9 cellular contexts compared by ENCODE assay signal in genomic region chr17:48604770-48605329, GRCh38.
DNase-seq lines count a peak whose midpoint lies in the region; ATAC-seq, FAIRE-seq and TF ChIP-seq lines count a peak whose summit lies in the region.
"Had no signal": no experiment of that assay in that cellular context is flagged by ENCODE, and none has a peak within 500 bp of the region (broad histone marks: within the 10 kb centered on the region; RNA-seq: fewer than 3 reads in every experiment).

HOXB6 (minus strand) TSS chr17:48604986; CDS start chr17:48598150, 6,836 bp downstream.

- H3K4me1 ChIP-seq in muscle layer of colon (ENCODE audit: insufficient read depth, low read length) = peaks cover 41% of the 10 kb centered on the region

- peak within 1 kb of the TSS; percentile 34 for H3K9ac ChIP-seq in muscle layer of colon (ENCODE audit: low read length)

- H3K4me3 ChIP-seq in muscle layer of colon (ENCODE audit: low read depth in 1 of 2, low read length in 2 of 2) = peak within 1 kb of the TSS; percentile 15 to 69

- H3K27me3 ChIP-seq in muscle layer of colon (ENCODE audit: control insufficient read depth in 1 of 2, insufficient read depth in 2 of 2, low read length in 2 of 2) = peaks cover 0 to 10% of the 10 kb centered on the region in 2 donors

- peak within 1 kb of the TSS; percentile 96 for H3K27ac ChIP-seq in 22Rv1
- H3K27ac ChIP-seq in muscle layer of colon (ENCODE audit: low read depth, low read length) = peak within 1 kb of the TSS; percentile 72

- DNase-seq in HTR-8/SVneo (ENCODE audit: insufficient read length, low spot score) = no peak
- peak; percentile 91 for DNase-seq in amniotic epithelial cell (ENCODE audit: low read depth)
- DNase-seq in NCI-H446 (lab: John Stamatoyannopoulos, UW) = no peak
- no peak for DNase-seq in NCI-H1105 treated with DMSO at 0.1 percent for 48 hours (lab: John Stamatoyannopoulos, UW)
- DNase-seq in NCI-H226 = no peak
- DNase-seq: NCI-H2029 had no signal

- no peak for ATAC-seq in GM18873 (IDR thresholded peaks at IDR 0.05; ENCODE audit: low FRiP score, unreplicated experiment)

- no peaks in the 10 kb centered on the region for H3K9me3 ChIP-seq in muscle layer of colon (ENCODE audit: low read length)

- peak; percentile 9 for FAIRE-seq in HTR-8/SVneo (lab: Jason Lieb, UNC)

- peaks cover 5% of the 10 kb centered on the region for H3K36me3 ChIP-seq in muscle layer of colon (ENCODE audit: insufficient read depth, low read length)

- no peak for TF ChIP-seq CTCF in 22Rv1 (IDR thresholded peaks at IDR 0.05)
